Comparison of ENCODE assay signal across 1 cellular context in the genomic region with DNA sequence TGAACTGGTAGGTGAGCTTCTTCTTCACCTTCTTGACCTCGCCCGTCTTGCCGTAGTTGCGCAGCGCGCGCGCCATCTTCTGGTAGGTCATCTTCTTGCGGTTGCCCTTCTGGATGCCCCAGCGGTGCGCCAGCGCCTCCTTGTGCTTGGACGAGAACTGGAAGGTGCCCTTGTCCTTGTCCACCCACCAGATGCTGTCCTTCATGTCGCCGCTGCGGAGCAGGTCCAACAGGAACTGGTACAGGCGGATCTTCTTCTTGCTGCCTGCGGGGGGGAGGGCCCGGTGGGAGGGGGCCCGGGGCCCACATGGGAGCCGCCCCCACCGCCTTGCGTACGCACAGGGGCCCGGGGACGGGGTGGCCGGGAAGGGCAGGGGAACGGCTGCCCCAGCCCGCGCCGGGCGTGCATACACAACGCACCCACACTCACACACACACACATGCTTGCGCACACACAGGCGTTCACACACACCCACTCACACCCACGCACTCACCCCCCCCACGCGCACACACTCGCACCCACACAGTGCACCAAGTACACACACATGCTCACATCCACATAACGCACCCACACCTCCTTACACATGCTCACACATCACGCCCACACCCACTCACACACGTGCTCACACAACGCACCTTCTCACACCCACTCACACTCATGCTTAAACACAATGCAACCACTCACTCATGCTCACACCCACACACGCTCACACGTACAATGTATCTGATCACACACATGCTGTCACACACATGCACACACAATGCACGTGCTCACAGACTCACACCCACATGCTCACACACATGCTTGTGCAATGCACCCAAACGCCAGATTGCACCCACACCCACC.
A peak's percentile ranks its signal among the peaks of the same experiment; 100 is the strongest.
TF ChIP-seq lines count a peak whose summit lies in the region.

No MANE protein-coding gene starts in this region.

TF ChIP-seq in IMR-90, 13 proteins besides CTCF, POLR2A, EP300 and RAD21:
- TF ChIP-seq MAFK (IDR thresholded peaks at IDR 0.05; ENCODE audit: low read depth, low read length), result no peak
- TF ChIP-seq NFE2L2 (IDR thresholded peaks at IDR 0.05; ENCODE audit: low read depth, low read length), result no peak
- peak; percentile 28; the same call in 1 of the 2 replicates for TF ChIP-seq CEBPB (IDR thresholded peaks at IDR 0.05; ENCODE audit: low read depth, low read length)
- TF ChIP-seq, protein P1, sequence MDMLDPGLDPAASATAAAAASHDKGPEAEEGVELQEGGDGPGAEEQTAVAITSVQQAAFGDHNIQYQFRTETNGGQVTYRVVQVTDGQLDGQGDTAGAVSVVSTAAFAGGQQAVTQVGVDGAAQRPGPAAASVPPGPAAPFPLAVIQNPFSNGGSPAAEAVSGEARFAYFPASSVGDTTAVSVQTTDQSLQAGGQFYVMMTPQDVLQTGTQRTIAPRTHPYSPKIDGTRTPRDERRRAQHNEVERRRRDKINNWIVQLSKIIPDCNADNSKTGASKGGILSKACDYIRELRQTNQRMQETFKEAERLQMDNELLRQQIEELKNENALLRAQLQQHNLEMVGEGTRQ (IDR thresholded peaks at IDR 0.05; ENCODE audit: low read depth, low read length), result no peak
- peak; percentile 45; the same call in 1 of the 2 replicates for TF ChIP-seq MAZ (IDR thresholded peaks at IDR 0.05; ENCODE audit: borderline replicate concordance, low read depth, low read length)
- TF ChIP-seq SMC3 (IDR thresholded peaks at IDR 0.05; ENCODE audit: low read depth, low read length), result peak; percentile 96
